Comparison of ENCODE assay signal across 7 cellular contexts in genomic region chr14:59037620-59038019, GRCh38.
"Had no signal": no experiment of that assay in that cellular context is flagged by ENCODE, and none has a peak within 500 bp of the region (broad histone marks: within the 10 kb centered on the region; RNA-seq: fewer than 3 reads in every experiment).

No MANE protein-coding gene starts in this region.

- DNase-seq: IMR-90, Karpas-422, KBM-7, KG1 had no signal

- H3K4me1 Mint-ChIP-seq: IgD-negative memory B cell had no signal

- H3K27ac Mint-ChIP-seq: IgD-negative memory B cell had no signal

- H3K9ac ChIP-seq: KMS-11 had no signal

- H3K4me3 Mint-ChIP-seq: IgD-negative memory B cell had no signal

- H3K4me2 ChIP-seq: KMS-11 had no signal

- H3K27ac ChIP-seq: HL-60, KMS-11 had no signal

- H3K36me3 Mint-ChIP-seq: IgD-negative memory B cell had no signal
